In genomic region chr3:48926425-48927392, GRCh38 we compare ENCODE assay signal across 9 cellular contexts. TPM values are rescaled to one million over a fixed set of nuclear protein-coding genes. Genes with fewer than 3 reads are reported as not detected.
DNase-seq lines count a peak whose midpoint lies in the region; ATAC-seq, FAIRE-seq and TF ChIP-seq lines count a peak whose summit lies in the region.
"Had no signal": no experiment of that assay in that cellular context is flagged by ENCODE, and none has a peak within 500 bp of the region (broad histone marks: within the 10 kb centered on the region; RNA-seq: fewer than 3 reads in every experiment).

No MANE protein-coding gene starts in this region.

- no peak overlapping the region for H3K18ac ChIP-seq in trophoblast cell (ENCODE audit: low read length)

- TF ChIP-seq CTCF in esophagus squamous epithelium (IDR thresholded peaks at IDR 0.05), result no peak

- peaks cover 40% of the 10 kb centered on the region for H3K4me1 Mint-ChIP-seq in T-helper 17 cell

- H3K79me1 ChIP-seq in trophoblast cell (ENCODE audit: low read length), result no peaks in the 10 kb centered on the region

- no peak overlapping the region for H2BK5ac ChIP-seq in trophoblast cell (ENCODE audit: low read depth, low read length, poor library complexity)

- H3K4me3 Mint-ChIP-seq in T-helper 17 cell, result peak overlapping the region; percentile 19

- H2AK5ac ChIP-seq in trophoblast cell (ENCODE audit: low read length), result no peak overlapping the region

- H3K79me2 ChIP-seq in trophoblast cell (ENCODE audit: control insufficient read depth, insufficient read depth, low read length, poor library complexity), result peaks cover 3% of the 10 kb centered on the region

- FAIRE-seq in small intestine (lab: Jason Lieb, UNC), result no peak

- H3K14ac ChIP-seq in trophoblast cell (ENCODE audit: low read length), result no peak overlapping the region

- no peak overlapping the region for H4K12ac ChIP-seq in trophoblast cell (ENCODE audit: low read depth, low read length)

- TF ChIP-seq POLR2A in esophagus squamous epithelium (IDR thresholded peaks at IDR 0.05), result no peak

- H2BK120ac ChIP-seq in trophoblast cell (ENCODE audit: insufficient read depth, low read length, poor library complexity), result no peak overlapping the region

- H3K36me3 ChIP-seq in esophagus squamous epithelium (peaks cover 0 to 88% (median 14%) of the 10 kb centered on the region in 3 donors), trophoblast cell (ENCODE audit: control insufficient read depth in 1 of 2, insufficient read depth in 2 of 2, low read length in 2 of 2) (peaks cover 28 to 31% of the 10 kb centered on the region in 2 experiments), small intestine (ENCODE audit: control insufficient read depth in 2 of 2, insufficient read depth in 2 of 2, low read length in 2 of 2) (peaks cover 5 to 10% of the 10 kb centered on the region in 2 donors)

- DNase-seq in ELR (ENCODE audit: low read depth) (peak; percentile 25), T-helper 17 cell (no peak), esophagus squamous epithelium (lab: John Stamatoyannopoulos, UW) (no peak), trophoblast cell (no peak), DMS79 (lab: John Stamatoyannopoulos, UW) (no peak), small intestine (no peak), NCI-H1048 (lab: John Stamatoyannopoulos, UW) (no peak), cortex of kidney (lab: John Stamatoyannopoulos, UW) (no peak)
- DNase-seq: NCI-H510A treated with DMSO at 0.1 percent for 48 hours had no signal

- H3K27ac Mint-ChIP-seq in T-helper 17 cell, result peak overlapping the region; percentile 51

- H3K23ac ChIP-seq in trophoblast cell (ENCODE audit: low read length), result no peak overlapping the region

- H2BK12ac ChIP-seq in trophoblast cell (ENCODE audit: low read length), result no peak overlapping the region

- peaks cover 7% of the 10 kb centered on the region for H3K36me3 Mint-ChIP-seq in T-helper 17 cell (ENCODE audit: low read depth)

- WGBS in esophagus squamous epithelium, 2 donors, result 45 to 59% methylated on average over 9 to 10 of the region's 11 CpGs
- no CpG with 5 or more reads among the region's 11 CpGs for WGBS in trophoblast cell (ENCODE audit: extremely low coverage, insufficient coverage, insufficient read length)
- 75 to 76% (median 76%) methylated on average over 11 of the region's 11 CpGs for WGBS in small intestine, 3 donors

- no peaks in the 10 kb centered on the region for H3K27me3 Mint-ChIP-seq in T-helper 17 cell

- no peak overlapping the region for H3K9ac ChIP-seq in trophoblast cell (ENCODE audit: low read length)

- H3K4me1 ChIP-seq in esophagus squamous epithelium (peaks cover 20 to 78% (median 33%) of the 10 kb centered on the region in 3 donors), trophoblast cell (ENCODE audit: control insufficient read depth in 1 of 2, insufficient read depth in 2 of 2, low read length in 2 of 2) (peaks cover 2 to 3% of the 10 kb centered on the region in 2 experiments), small intestine (ENCODE audit: control insufficient read depth in 2 of 2, insufficient read depth in 1 of 2, low read depth in 1 of 2, low read length in 1 of 2) (no peaks in the 10 kb centered on the region)

- no peak overlapping the region for H4K91ac ChIP-seq in trophoblast cell (ENCODE audit: low read depth, low read length)

- ATAC-seq in T-helper 17 cell, result peak; percentile 21

- no peak overlapping the region for H3K4me2 ChIP-seq in trophoblast cell (ENCODE audit: low read length)

- no peak overlapping the region for H4K8ac ChIP-seq in trophoblast cell (ENCODE audit: low read depth, low read length)

- H3K4me3 ChIP-seq in esophagus squamous epithelium (peak overlapping the region in 1 of 4 donors; percentile 12), trophoblast cell (ENCODE audit: low read depth, low read length) (no peak overlapping the region), small intestine (ENCODE audit: low read depth in 1 of 2, low read length in 2 of 2) (no peak overlapping the region)

- H3K27me3 ChIP-seq in esophagus squamous epithelium (no peaks in the 10 kb centered on the region), trophoblast cell (ENCODE audit: insufficient read depth, low read length) (no peaks in the 10 kb centered on the region), small intestine (ENCODE audit: control insufficient read depth in 2 of 2, insufficient read depth in 2 of 2, low read length in 2 of 2) (no peaks in the 10 kb centered on the region)

- H3K9me3 ChIP-seq in T-helper 17 cell (ENCODE audit: control insufficient read depth, low read length, poor library complexity, severe bottlenecking) (no peaks in the 10 kb centered on the region), esophagus squamous epithelium (no peaks in the 10 kb centered on the region), trophoblast cell (ENCODE audit: insufficient read depth, low read depth, low read length) (no peaks in the 10 kb centered on the region), small intestine (ENCODE audit: control insufficient read depth, low read depth) (no peaks in the 10 kb centered on the region)

- H2AFZ ChIP-seq in trophoblast cell (ENCODE audit: insufficient read depth, low read length, poor library complexity), result no peak overlapping the region

- H3K27ac ChIP-seq in esophagus squamous epithelium, result peak overlapping the region; percentile 51 to 77 (median 65)
- H3K27ac ChIP-seq in trophoblast cell (ENCODE audit: low read depth, low read length), result no peak overlapping the region
- H3K27ac ChIP-seq in small intestine (ENCODE audit: low read depth in 1 of 2, low read length in 1 of 2), result no peak overlapping the region

- peak overlapping the region; percentile 36 for H3K4ac ChIP-seq in trophoblast cell (ENCODE audit: low read depth, low read length)

- intact Hi-C loops in esophagus squamous epithelium (cut with DNase I), result no loop called here

RNA-seq across cellular contexts. Expression of gene ARIH2, which starts 8.1 kb away (rescaled TPM):
- total RNA-seq in T-helper 17 cell (100 to 1,000 TPM; 166 to 201 TPM), esophagus squamous epithelium (10 to 100 TPM; 54.0 to 74.2 (median 71.3) TPM)
- polyA plus RNA-seq in trophoblast cell (2013), result 50.1 and 52.1 TPM in 2 replicates
- 10 to 100 TPM; 42.7 to 48.4 (median 46.1) TPM for polyA plus RNA-seq in small intestine

RNA-seq across cellular contexts. Expression of gene SLC25A20, which starts 28.0 kb away (rescaled TPM):
- 10 to 100 TPM in 1 of 2 donors, 1 to 10 TPM in 1; 6.9 to 14.5 TPM for total RNA-seq in T-helper 17 cell
- total RNA-seq in esophagus squamous epithelium, result 10 to 100 TPM in 2 of 4 donors, 1 to 10 TPM in 2; 4.2 to 19.6 (median 11.7) TPM
- 5.4 and 6.0 TPM in 2 replicates for polyA plus RNA-seq in trophoblast cell (2013)
- polyA plus RNA-seq in small intestine, result 100 to 1,000 TPM in 1 of 3 donors, 10 to 100 TPM in 2; 56.1 to 150 (median 96.7) TPM

Comparison
In these comparisons a context has a peak if more than half of its experiments do, and no peak if none do; other contexts are left out.
1. H3K27ac ChIP-seq: peak in esophagus squamous epithelium (4 of 4); none in trophoblast cell (single experiment) and small intestine (0 of 2).